In genomic region chr17:12089809-12090384, GRCh38 we compare ENCODE assay signal across 10 cellular contexts.
DNase-seq lines count a peak whose midpoint lies in the region; ATAC-seq and TF ChIP-seq lines count a peak whose summit lies in the region.
"Had no signal": no experiment of that assay in that cellular context is flagged by ENCODE, and none has a peak within 500 bp of the region (broad histone marks: within the 10 kb centered on the region; RNA-seq: fewer than 3 reads in every experiment).

No MANE protein-coding gene starts in this region.

- ATAC-seq in HG03045 (IDR thresholded peaks at IDR 0.05; ENCODE audit: unreplicated experiment): no peak
- ATAC-seq: GM23338 had no signal

- H3K36me3 ChIP-seq in right atrium auricular region: no peaks in the 10 kb centered on the region
- H3K36me3 ChIP-seq: transverse colon had no signal

- peak; percentile 25 for DNase-seq in AG08396 (ENCODE audit: low spot score)
- peak; percentile 5 for DNase-seq in HT-29 (ENCODE audit: low spot score)
- peak; percentile 28 to 35 for DNase-seq in SHP77 (lab: John Stamatoyannopoulos, UW)
- peak; percentile 41 for DNase-seq in glomerular visceral epithelial cell (ENCODE audit: extremely low spot score)
- no peak for DNase-seq in midbrain (lab: John Stamatoyannopoulos, UW)
- no peak for DNase-seq in stimulated activated naive CD4-positive, alpha-beta T cell treated with Interleukin-2 at 50 U/mL for 16 hours (lab: John Stamatoyannopoulos, UW)
- no peak for DNase-seq in right atrium auricular region (ENCODE audit: low spot score)
- DNase-seq: transverse colon had no signal

- peaks cover 0 to 8% of the 10 kb centered on the region in 2 donors for H3K4me1 ChIP-seq in right atrium auricular region
- H3K4me1 ChIP-seq: transverse colon had no signal

- H3K27me3 ChIP-seq in right atrium auricular region: no peaks in the 10 kb centered on the region
- H3K27me3 ChIP-seq: transverse colon had no signal

- H3K4me3 ChIP-seq in right atrium auricular region: no peak overlapping the region
- H3K4me3 ChIP-seq: GM23338, transverse colon had no signal

- H3K9me3 ChIP-seq in right atrium auricular region: no peaks in the 10 kb centered on the region
- H3K9me3 ChIP-seq: transverse colon had no signal

- H3K27ac ChIP-seq in right atrium auricular region: no peak overlapping the region
- H3K27ac ChIP-seq: transverse colon had no signal

- no peak for TF ChIP-seq CTCF in right atrium auricular region (IDR thresholded peaks at IDR 0.05)

Comparison
In these comparisons a context has a peak if more than half of its experiments do, and no peak if none do; other contexts are left out.
1. DNase-seq: peak in AG08396 (single experiment), HT-29 (single experiment), SHP77 (2 of 2) and glomerular visceral epithelial cell (single experiment); none in midbrain (single experiment), stimulated activated naive CD4-positive, alpha-beta T cell treated with Interleukin-2 at 50 U/mL for 16 hours (single experiment) and right atrium auricular region (single experiment).